Comparison of ENCODE assay signal across 17 cellular contexts in genomic region chr4:174111350-174111888, GRCh38.
"Had no signal": no experiment of that assay in that cellular context is flagged by ENCODE, and none has a peak within 500 bp of the region (broad histone marks: within the 10 kb centered on the region; RNA-seq: fewer than 3 reads in every experiment).

No MANE protein-coding gene starts in this region.

- H3K9me3 Mint-ChIP-seq: activated naive CD8-positive, alpha-beta T cell treated with anti-CD3 and anti-CD28 coated beads for 36 hours; activated T-cell treated with anti-CD3 and anti-CD28 coated beads, Interleukin-2, amount 50 U/mL, for 24 hours; T-helper 2 cell treated with Interferon-gamma antibody and Interleukin-4, amounts not matched to agents 5 μg/mL and 100 μg/mL, for 36 hours had no signal

- H3K36me3 Mint-ChIP-seq: activated CD8-positive, alpha-beta memory T cell treated with anti-CD3 and anti-CD28 coated beads, Interleukin-2, amount 10 ng/mL, durations not matched to agents 7 days and 5 days; activated naive CD8-positive, alpha-beta T cell treated with anti-CD3 and anti-CD28 coated beads for 36 hours; immature natural killer cell had no signal

- H3K27ac ChIP-seq: lower lobe of right lung, skin epidermis, stomach, thyroid gland, vagina had no signal

- DNase-seq: activated CD4-positive, alpha-beta T cell treated with anti-CD3 and anti-CD28 coated beads, Interleukin-2, amount 50 U/mL, for 48 hours; activated CD4-positive, CD25-positive, alpha-beta regulatory T cell treated with anti-CD3 and anti-CD28 coated beads, Interleukin-2, amount 50 U/mL, for 72 hours; activated CD8-positive, alpha-beta memory T cell treated with anti-CD3 and anti-CD28 coated beads, Interleukin-2, amount 10 ng/mL, durations not matched to agents 7 days and 5 days; activated effector memory CD4-positive, alpha-beta T cell treated with anti-CD3 and anti-CD28 coated beads, Interleukin-2, amount 50 U/mL, for 16 hours; activated naive CD8-positive, alpha-beta T cell treated with anti-CD3 and anti-CD28 coated beads for 36 hours; activated T-cell treated with anti-CD3 and anti-CD28 coated beads, Interleukin-2, amount 50 U/mL, for 24 hours; anterior cingulate cortex; cerebellar nuclear complex; dermis blood vessel endothelial cell; erythroblast; immature natural killer cell; lower lobe of right lung; stomach; thyroid gland had no signal

- ATAC-seq: activated CD8-positive, alpha-beta memory T cell treated with anti-CD3 and anti-CD28 coated beads, Interleukin-2, amount 10 ng/mL, durations not matched to agents 7 days and 5 days; lower lobe of right lung had no signal

- H3K4me3 Mint-ChIP-seq: activated CD8-positive, alpha-beta memory T cell treated with anti-CD3 and anti-CD28 coated beads, Interleukin-2, amount 10 ng/mL, durations not matched to agents 7 days and 5 days; activated naive CD8-positive, alpha-beta T cell treated with anti-CD3 and anti-CD28 coated beads for 36 hours; activated T-cell treated with anti-CD3 and anti-CD28 coated beads, Interleukin-2, amount 50 U/mL, for 24 hours; immature natural killer cell; T-helper 2 cell treated with Interferon-gamma antibody and Interleukin-4, amounts not matched to agents 5 μg/mL and 100 μg/mL, for 36 hours had no signal

- H3K4me1 ChIP-seq: lower lobe of right lung, stomach, thyroid gland, vagina had no signal

- H3K36me3 ChIP-seq: lower lobe of right lung, stomach, thyroid gland, vagina had no signal

- H3K9me3 ChIP-seq: lower lobe of right lung, stomach, thyroid gland, vagina had no signal

- H3K27ac Mint-ChIP-seq: activated CD8-positive, alpha-beta memory T cell treated with anti-CD3 and anti-CD28 coated beads, Interleukin-2, amount 10 ng/mL, durations not matched to agents 7 days and 5 days; activated naive CD8-positive, alpha-beta T cell treated with anti-CD3 and anti-CD28 coated beads for 36 hours; activated T-cell treated with anti-CD3 and anti-CD28 coated beads, Interleukin-2, amount 50 U/mL, for 24 hours; immature natural killer cell; T-helper 2 cell treated with Interferon-gamma antibody and Interleukin-4, amounts not matched to agents 5 μg/mL and 100 μg/mL, for 36 hours had no signal

- H3K4me1 Mint-ChIP-seq: activated CD8-positive, alpha-beta memory T cell treated with anti-CD3 and anti-CD28 coated beads, Interleukin-2, amount 10 ng/mL, durations not matched to agents 7 days and 5 days; activated naive CD8-positive, alpha-beta T cell treated with anti-CD3 and anti-CD28 coated beads for 36 hours; immature natural killer cell had no signal

- H3K4me3 ChIP-seq: lower lobe of right lung, skin epidermis, stomach, thyroid gland, vagina had no signal

- H3K27me3 ChIP-seq: thyroid gland, vagina had no signal
